Comparison of ENCODE assay signal across 24 cellular contexts in genomic region chr5:125560476-125561225, GRCh38.
A peak's percentile ranks its signal among the peaks of the same experiment; 100 is the strongest.
DNase-seq lines count a peak whose midpoint lies in the region; ATAC-seq, FAIRE-seq and TF ChIP-seq lines count a peak whose summit lies in the region.
"Had no signal": no experiment of that assay in that cellular context is flagged by ENCODE, and none has a peak within 500 bp of the region (broad histone marks: within the 10 kb centered on the region; RNA-seq: fewer than 3 reads in every experiment).

No MANE protein-coding gene starts in this region.

- no peak overlapping the region for H3K27ac ChIP-seq in PC-3 (ENCODE audit: low read length)
- H3K27ac ChIP-seq in thyroid gland = no peak overlapping the region
- H3K27ac ChIP-seq: body of pancreas, KMS-11, upper lobe of right lung, VCaP had no signal

- no peaks in the 10 kb centered on the region for H3K79me2 ChIP-seq in PC-3 (ENCODE audit: low read length)

- H3K9me3 ChIP-seq in PC-3 (ENCODE audit: low read length) (no peaks in the 10 kb centered on the region), thyroid gland (no peaks in the 10 kb centered on the region)
- H3K9me3 ChIP-seq: body of pancreas, upper lobe of right lung had no signal

- H3F3A ChIP-seq in PC-3 (ENCODE audit: low read length, unreplicated experiment) = peaks cover 8% of the 10 kb centered on the region

- TF ChIP-seq CTCF in PC-3 (conservative IDR thresholded peaks at IDR 0.05; ENCODE audit: low read depth, low read length) (no peak), thyroid gland (IDR thresholded peaks at IDR 0.05) (no peak)

- FAIRE-seq in GM12892 (lab: Jason Lieb, UNC) = no peak
- FAIRE-seq: GM19239 had no signal

- no peak overlapping the region for H3K9ac ChIP-seq in PC-3 (ENCODE audit: low read length)
- H3K9ac ChIP-seq: KMS-11 had no signal

- H3K4me1 ChIP-seq in PC-3 (ENCODE audit: insufficient read depth, low read length) (peaks cover 30% of the 10 kb centered on the region), thyroid gland (no peaks in the 10 kb centered on the region)
- H3K4me1 ChIP-seq: upper lobe of right lung had no signal

- H3K27me3 ChIP-seq in PC-3 (ENCODE audit: low read length) (no peaks in the 10 kb centered on the region), thyroid gland (no peaks in the 10 kb centered on the region)
- H3K27me3 ChIP-seq: body of pancreas, upper lobe of right lung had no signal

- H3K4me2 ChIP-seq in PC-3 (ENCODE audit: low read length) = peak overlapping the region; percentile 39
- H3K4me2 ChIP-seq: KMS-11 had no signal

- H3K36me3 ChIP-seq in PC-3 (ENCODE audit: low read depth, low read length) (no peaks in the 10 kb centered on the region), thyroid gland (no peaks in the 10 kb centered on the region)
- H3K36me3 ChIP-seq: upper lobe of right lung had no signal

- intact Hi-C loops in PC-3 (cut with micrococcal nuclease) (no loop called here), thyroid gland (cut with DNase I) (no loop called here)

- TF ChIP-seq POLR2A in GM12892 (IDR thresholded peaks at IDR 0.05; ENCODE audit: low read depth, low read length) = no peak
- TF ChIP-seq POLR2A in thyroid gland (IDR thresholded peaks at IDR 0.05) = no peak

- H3K9me2 ChIP-seq in PC-3 (replicated peaks; ENCODE audit: low read length) = no peaks in the 10 kb centered on the region

- DNase-seq in NCI-H748 (lab: John Stamatoyannopoulos, UW; ENCODE audit: unreplicated experiment) (peak; percentile 13), NCI-H748 treated with DMSO at 0.1 percent for 48 hours (lab: John Stamatoyannopoulos, UW) (no peak), PC-3 (peak; percentile 59), dedifferentiated amniotic fluid mesenchymal stem cell (ENCODE audit: extremely low spot score) (peak; percentile 25), GM12892 (ENCODE audit: insufficient read length) (no peak), thyroid gland (no peak)
- DNase-seq: activated CD4-positive, alpha-beta memory T cell treated with anti-CD3 and anti-CD28 coated beads for 36 hours; activated naive CD4-positive, alpha-beta T cell treated with anti-CD3 and anti-CD28 coated beads, Interleukin-2, amount 10 ng/mL, durations not matched to agents 7 days and 5 days; activated T-cell treated with anti-CD3 and anti-CD28 coated beads, Interleukin-2, amount 50 U/mL, for 24 hours; body of pancreas; H9; hypothalamus; left cardiac atrium; NCI-H1436; NCI-H82; retina; stimulated activated CD4-positive, alpha-beta T cell treated with anti-CD3 and anti-CD28 coated beads, Interleukin-15, amount 100 ng/mL, for 24 hours; stimulated activated naive CD4-positive, alpha-beta T cell treated with Interleukin-2 at 50 U/mL for 16 hours; upper lobe of right lung had no signal

- CTCF ChIA-PET in PC-3 (lab: Charles Lee) = no interaction called here

- no TSS peak for BruUV-seq in PC-3 (replicated peaks; lab: Mats Ljungman, UMichigan)

- 88 to 90% methylated on average over 4 of the region's 4 CpGs for WGBS in thyroid gland, 2 donors

- no peak overlapping the region for H2AFZ ChIP-seq in PC-3 (ENCODE audit: low read length)

- H3K4me3 ChIP-seq in PC-3 (ENCODE audit: low read length) (no peak overlapping the region), thyroid gland (replicated peaks in 1 of 3) (no peak overlapping the region)
- H3K4me3 ChIP-seq: body of pancreas, upper lobe of right lung had no signal

- POLR2A ChIA-PET in PC-3 (lab: Charles Lee; ENCODE audit: unreplicated experiment) = interaction anchor here (0.6 kb wide), 1 partner anchor 15 kb away, joined by 3 read pairs; no protein-coding TSS in a partner anchor

- ATAC-seq in PC-3 (peak; percentile 27), GM18861 (IDR thresholded peaks at IDR 0.05; ENCODE audit: unreplicated experiment) (no peak), GM18873 (IDR thresholded peaks at IDR 0.05; ENCODE audit: low FRiP score, unreplicated experiment) (no peak)
- ATAC-seq: body of pancreas, upper lobe of right lung had no signal

- no peaks in the 10 kb centered on the region for H4K20me1 ChIP-seq in PC-3 (ENCODE audit: low read length)

Comparison
In these comparisons a context has a peak if more than half of its experiments do, and no peak if none do; other contexts are left out.
1. DNase-seq: peak in NCI-H748 (single experiment), PC-3 (single experiment) and dedifferentiated amniotic fluid mesenchymal stem cell (single experiment); none in NCI-H748 treated with DMSO at 0.1 percent for 48 hours (single experiment), GM12892 (single experiment) and thyroid gland (0 of 2).